ENCODE assay signal across 34 cellular contexts in genomic region chrY:15624370-15624769, GRCh38.
"Had no signal": no experiment of that assay in that cellular context is flagged by ENCODE, and none has a peak within 500 bp of the region (broad histone marks: within the 10 kb centered on the region; RNA-seq: fewer than 3 reads in every experiment).

No MANE protein-coding gene starts in this region.

- H3K27me3 ChIP-seq: adrenal gland, body of pancreas, brain microvascular endothelial cell, breast epithelium, cardiac muscle cell had no signal

- H3K4me3 ChIP-seq: adrenal gland, body of pancreas, breast epithelium, cardiac muscle cell had no signal

- H3K4me1 ChIP-seq: adrenal gland, body of pancreas, breast epithelium had no signal

- H3K27ac ChIP-seq: adrenal gland, body of pancreas, brain microvascular endothelial cell, breast epithelium, cardiac muscle cell, VCaP had no signal

- DNase-seq: activated B cell treated with CpG ODN at 0.5 μM for 24 hours; activated CD4-positive, alpha-beta memory T cell treated with anti-CD3 and anti-CD28 coated beads for 36 hours; activated CD4-positive, alpha-beta T cell treated with anti-CD3 and anti-CD28 coated beads for 4 hours; activated CD4-positive, alpha-beta T cell treated with anti-CD3 and anti-CD28 coated beads, Interleukin-2, amount 10 ng/mL, durations not matched to agents 24 days and 14 days; activated CD4-positive, alpha-beta T cell treated with anti-CD3 and anti-CD28 coated beads, Interleukin-2, amount 50 U/mL, for 1 hour; activated CD4-positive, alpha-beta T cell treated with anti-CD3 and anti-CD28 coated beads, Interleukin-2, amount 50 U/mL, for 4 hours; activated CD4-positive, CD25-positive, alpha-beta regulatory T cell treated with anti-CD3 and anti-CD28 coated beads, Interleukin-2, amount 50 U/mL, for 72 hours; activated CD8-positive, alpha-beta memory T cell treated with anti-CD3 and anti-CD28 coated beads, Interleukin-2, amount 50 U/mL, for 4 hours; activated CD8-positive, alpha-beta T cell treated with anti-CD3 and anti-CD28 coated beads for 36 hours; activated effector memory CD4-positive, alpha-beta T cell treated with anti-CD3 and anti-CD28 coated beads, Interleukin-2, amount 50 U/mL, for 16 hours; activated gamma-delta T cell treated with Interleukin-2 at 50 U/mL for 16 hours; activated naive CD4-positive, alpha-beta T cell; activated naive CD4-positive, alpha-beta T cell treated with anti-CD3 and anti-CD28 coated beads for 36 hours; activated naive CD4-positive, alpha-beta T cell treated with anti-CD3 and anti-CD28 coated beads, Interleukin-2, amount 50 U/mL, for 16 hours; activated naive CD8-positive, alpha-beta T cell treated with anti-CD3 and anti-CD28 coated beads for 36 hours; activated T-cell treated with anti-CD3 and anti-CD28 coated beads for 4 hours; activated T-cell treated with anti-CD3 and anti-CD28 coated beads, Interleukin-2, amount 50 U/mL, for 1 hour; activated T-cell treated with anti-CD3 and anti-CD28 coated beads, Interleukin-2, amount 50 U/mL, for 4 hours; activated T-cell treated with anti-CD3 and anti-CD28 coated beads, Interleukin-2, amount 50 U/mL, for 72 hours; adrenal gland; amniotic stem cell; aorta; body of pancreas; brain microvascular endothelial cell; caudate nucleus; cerebellar nuclear complex; T-helper 1 cell; T-helper 2 cell; T-helper 9 cell had no signal

- H3K36me3 ChIP-seq: adrenal gland, brain microvascular endothelial cell, breast epithelium, cardiac muscle cell had no signal

- H3K9me3 ChIP-seq: adrenal gland, body of pancreas, breast epithelium had no signal

- ATAC-seq: activated CD8-positive, alpha-beta T cell treated with anti-CD3 and anti-CD28 coated beads for 36 hours; activated naive CD4-positive, alpha-beta T cell treated with anti-CD3 and anti-CD28 coated beads, Interleukin-2, amount 50 U/mL, for 72 hours; activated T-cell treated with anti-CD3 and anti-CD28 coated beads, Interleukin-2, amount 50 U/mL, for 4 hours; activated T-cell treated with anti-CD3 and anti-CD28 coated beads, Interleukin-2, amount 50 U/mL, for 72 hours; activated T-helper 17 cell treated with anti-CD3 and anti-CD28 coated beads, Interleukin-2, amount 50 U/mL, for 72 hours; body of pancreas had no signal
